Comparison of ENCODE assay signal across 25 cellular contexts in the genomic region with DNA sequence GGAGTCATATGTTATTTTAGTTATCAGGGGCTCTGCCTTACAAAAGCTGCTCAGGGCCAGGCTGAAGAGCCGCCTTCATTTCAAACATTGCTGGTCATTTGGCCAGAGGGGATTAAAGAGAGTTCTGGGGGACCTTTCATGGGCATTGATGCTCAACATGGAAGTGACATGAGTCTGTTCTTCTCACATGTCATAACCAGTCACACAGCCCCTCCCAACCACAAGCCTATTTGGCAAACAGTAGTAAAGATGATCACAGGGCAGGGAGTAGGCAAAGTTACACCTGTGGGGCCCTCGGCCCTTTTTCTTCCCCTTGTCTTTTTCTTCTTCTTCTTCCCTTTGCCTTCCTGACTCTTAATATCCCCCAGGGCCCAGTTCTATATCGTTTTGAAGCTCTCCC. TPM values are rescaled to one million over a fixed set of nuclear protein-coding genes. Genes with fewer than 3 reads are reported as not detected.
"Had no signal": no experiment of that assay in that cellular context is flagged by ENCODE, and none has a peak within 500 bp of the region (broad histone marks: within the 10 kb centered on the region; RNA-seq: fewer than 3 reads in every experiment).

No MANE protein-coding gene starts in this region.

- H3K27ac Mint-ChIP-seq: activated naive CD8-positive, alpha-beta T cell; activated T-helper 2 cell treated with anti-CD3 and anti-CD28 coated beads, Interferon-gamma antibody, Interleukin-2, Interleukin-4, amounts not matched to agents 10 μg/mL and 5 μg/mL and 100 μg/mL, durations not matched to agents 14 hours and 24 hours and 36 hours; effector memory CD8-positive, alpha-beta T cell; nephron; progenitor cell of endocrine pancreas; stimulated activated naive B cell treated with anti-CD40 and anti-IgM and Interleukin-4, amounts not matched to agents 10 μg/mL and 1 μg/mL and 100 μg/mL, for 72 hours had no signal

- H3K27ac ChIP-seq: adrenal gland, ascending aorta, brain microvascular endothelial cell, esophagus muscularis mucosa, gastrocnemius medialis, transverse colon, uterus, WERI-Rb-1 had no signal

- H3K9me3 ChIP-seq: adrenal gland, ascending aorta, esophagus muscularis mucosa, gastrocnemius medialis, transverse colon, uterus had no signal

- H3K4me1 Mint-ChIP-seq: central memory CD8-positive, alpha-beta T cell; nephron; stimulated activated naive B cell treated with anti-CD40 and anti-IgM and Interleukin-4, amounts not matched to agents 10 μg/mL and 1 μg/mL and 100 μg/mL, for 72 hours had no signal

- FAIRE-seq: colon, endothelial cell of umbilical vein had no signal

- H3K4me1 ChIP-seq: adrenal gland, ascending aorta, esophagus muscularis mucosa, gastrocnemius medialis, transverse colon, uterus had no signal

- H3K36me3 ChIP-seq: adrenal gland, ascending aorta, brain microvascular endothelial cell, gastrocnemius medialis, transverse colon, uterus, WERI-Rb-1 had no signal

- H3K27me3 ChIP-seq: adrenal gland, ascending aorta, brain microvascular endothelial cell, esophagus muscularis mucosa, gastrocnemius medialis, transverse colon, uterus had no signal

- H3K27me3 Mint-ChIP-seq: activated naive CD8-positive, alpha-beta T cell; central memory CD8-positive, alpha-beta T cell; effector memory CD8-positive, alpha-beta T cell; progenitor cell of endocrine pancreas; stimulated activated naive B cell treated with anti-CD40 and anti-IgM and Interleukin-4, amounts not matched to agents 10 μg/mL and 1 μg/mL and 100 μg/mL, for 72 hours had no signal

- H3K4me3 ChIP-seq: adrenal gland, ascending aorta, esophagus muscularis mucosa, gastrocnemius medialis, transverse colon, uterus had no signal

- ATAC-seq: activated T-cell treated with anti-CD3 and anti-CD28 coated beads, Interleukin-2, amount 50 U/mL, for 4 hours; effector memory CD8-positive, alpha-beta T cell; gastrocnemius medialis; stimulated activated naive B cell treated with anti-CD40 and anti-IgM and Interleukin-4, amounts not matched to agents 10 μg/mL and 1 μg/mL and 100 μg/mL, for 72 hours had no signal

- DNase-seq: activated CD4-positive, alpha-beta T cell treated with anti-CD3 and anti-CD28 coated beads, Interleukin-2, amount 50 U/mL, for 4 hours; activated CD8-positive, alpha-beta memory T cell treated with anti-CD3 and anti-CD28 coated beads, Interleukin-2, amount 50 U/mL, for 48 hours; activated naive CD4-positive, alpha-beta T cell; activated T-cell treated with anti-CD3 and anti-CD28 coated beads, Interleukin-2, amount 50 U/mL, for 4 hours; adrenal gland; brain microvascular endothelial cell; effector memory CD8-positive, alpha-beta T cell; gastrocnemius medialis; hippocampal formation; retina; stimulated activated CD4-positive, alpha-beta T cell treated with anti-CD3 and anti-CD28 coated beads, Interleukin-2, amount 100 ng/mL, for 48 hours; stimulated activated CD8-positive, alpha-beta memory T cell treated with anti-CD3 and anti-CD28 coated beads, Interleukin-4, amount 100 ng/mL, for 48 hours; stimulated activated naive B cell treated with anti-CD40 and anti-IgM and Interleukin-4, amounts not matched to agents 10 μg/mL and 1 μg/mL and 100 μg/mL, for 72 hours; transverse colon; uterus; WERI-Rb-1 had no signal

- H3K4me3 Mint-ChIP-seq: activated naive CD8-positive, alpha-beta T cell; activated T-cell treated with anti-CD3 and anti-CD28 coated beads, Interleukin-2, amount 50 U/mL, for 4 hours; central memory CD8-positive, alpha-beta T cell; effector memory CD8-positive, alpha-beta T cell; nephron; stimulated activated naive B cell treated with anti-CD40 and anti-IgM and Interleukin-4, amounts not matched to agents 10 μg/mL and 1 μg/mL and 100 μg/mL, for 72 hours had no signal

- H3K9me3 Mint-ChIP-seq: activated T-cell treated with anti-CD3 and anti-CD28 coated beads, Interleukin-2, amount 50 U/mL, for 4 hours; activated T-helper 2 cell treated with anti-CD3 and anti-CD28 coated beads, Interferon-gamma antibody, Interleukin-2, Interleukin-4, amounts not matched to agents 10 μg/mL and 5 μg/mL and 100 μg/mL, durations not matched to agents 14 hours and 24 hours and 36 hours; central memory CD8-positive, alpha-beta T cell; effector memory CD8-positive, alpha-beta T cell; nephron; stimulated activated naive B cell treated with anti-CD40 and anti-IgM and Interleukin-4, amounts not matched to agents 10 μg/mL and 1 μg/mL and 100 μg/mL, for 72 hours had no signal

- H3K36me3 Mint-ChIP-seq: activated naive CD8-positive, alpha-beta T cell; stimulated activated naive B cell treated with anti-CD40 and anti-IgM and Interleukin-4, amounts not matched to agents 10 μg/mL and 1 μg/mL and 100 μg/mL, for 72 hours had no signal

RNA-seq across cellular contexts. Expression of a gene that starts 33.3 kb away (rescaled TPM):
- total RNA-seq: ascending aorta, gastrocnemius medialis had no signal
